20 cellular contexts compared by ENCODE assay signal in genomic region chr4:21415728-21416127, GRCh38.
"Had no signal": no experiment of that assay in that cellular context is flagged by ENCODE, and none has a peak within 500 bp of the region (broad histone marks: within the 10 kb centered on the region; RNA-seq: fewer than 3 reads in every experiment).

No MANE protein-coding gene starts in this region.

- DNase-seq: IMR-90, Karpas-422, KG1, MM.1S, NCI-H1105 treated with DMSO at 0.1 percent for 48 hours, NCI-H1417 treated with DMSO at 0.1 percent for 48 hours, NCI-H146, NCI-H1694 treated with DMSO at 0.1 percent for 48 hours, NCI-H1930, NCI-H2171, NCI-H226, NCI-H524, NCI-H526 treated with DMSO at 0.1 percent for 48 hours, NCI-H748 treated with DMSO at 0.1 percent for 48 hours, PC-3, SHP77, T-helper 2 cell had no signal

- ATAC-seq: HepG2, Panc1, PC-3, SK-N-SH treated with all-trans-retinoic acid at 6 μM for 48 hours had no signal
